Comparison of ENCODE assay signal across 1 cellular context in the genomic region with DNA sequence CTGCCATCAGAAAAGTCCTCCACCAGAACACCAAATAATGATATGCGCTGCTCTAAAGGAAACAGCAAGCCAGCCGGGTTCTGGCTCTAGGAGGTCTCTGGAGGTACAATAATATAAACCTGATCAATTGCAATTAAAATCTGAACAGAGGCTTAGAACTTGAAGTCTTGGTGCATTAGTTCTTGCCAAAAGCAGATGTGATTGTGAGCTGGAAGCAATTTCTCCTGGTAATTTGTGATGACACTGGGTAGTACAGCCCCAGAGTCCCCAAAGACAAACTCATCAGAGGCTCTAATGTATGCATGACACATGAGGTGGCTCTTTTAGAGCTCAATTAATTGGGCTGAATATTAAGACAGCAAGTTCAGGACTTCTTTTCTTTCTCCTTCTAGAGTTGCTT.
TF ChIP-seq lines count a peak whose summit lies in the region.

No MANE protein-coding gene starts in this region.

TF ChIP-seq in H1, 55 proteins besides CTCF, POLR2A, EP300 and RAD21:
- no peak for TF ChIP-seq SRF (IDR thresholded peaks at IDR 0.05; ENCODE audit: low read depth, low read length)
- TF ChIP-seq YY1 (IDR thresholded peaks at IDR 0.05; ENCODE audit: low read depth, low read length), result no peak
- TF ChIP-seq BACH1 (IDR thresholded peaks at IDR 0.05; ENCODE audit: low read length), result no peak
- TF ChIP-seq, protein P1, sequence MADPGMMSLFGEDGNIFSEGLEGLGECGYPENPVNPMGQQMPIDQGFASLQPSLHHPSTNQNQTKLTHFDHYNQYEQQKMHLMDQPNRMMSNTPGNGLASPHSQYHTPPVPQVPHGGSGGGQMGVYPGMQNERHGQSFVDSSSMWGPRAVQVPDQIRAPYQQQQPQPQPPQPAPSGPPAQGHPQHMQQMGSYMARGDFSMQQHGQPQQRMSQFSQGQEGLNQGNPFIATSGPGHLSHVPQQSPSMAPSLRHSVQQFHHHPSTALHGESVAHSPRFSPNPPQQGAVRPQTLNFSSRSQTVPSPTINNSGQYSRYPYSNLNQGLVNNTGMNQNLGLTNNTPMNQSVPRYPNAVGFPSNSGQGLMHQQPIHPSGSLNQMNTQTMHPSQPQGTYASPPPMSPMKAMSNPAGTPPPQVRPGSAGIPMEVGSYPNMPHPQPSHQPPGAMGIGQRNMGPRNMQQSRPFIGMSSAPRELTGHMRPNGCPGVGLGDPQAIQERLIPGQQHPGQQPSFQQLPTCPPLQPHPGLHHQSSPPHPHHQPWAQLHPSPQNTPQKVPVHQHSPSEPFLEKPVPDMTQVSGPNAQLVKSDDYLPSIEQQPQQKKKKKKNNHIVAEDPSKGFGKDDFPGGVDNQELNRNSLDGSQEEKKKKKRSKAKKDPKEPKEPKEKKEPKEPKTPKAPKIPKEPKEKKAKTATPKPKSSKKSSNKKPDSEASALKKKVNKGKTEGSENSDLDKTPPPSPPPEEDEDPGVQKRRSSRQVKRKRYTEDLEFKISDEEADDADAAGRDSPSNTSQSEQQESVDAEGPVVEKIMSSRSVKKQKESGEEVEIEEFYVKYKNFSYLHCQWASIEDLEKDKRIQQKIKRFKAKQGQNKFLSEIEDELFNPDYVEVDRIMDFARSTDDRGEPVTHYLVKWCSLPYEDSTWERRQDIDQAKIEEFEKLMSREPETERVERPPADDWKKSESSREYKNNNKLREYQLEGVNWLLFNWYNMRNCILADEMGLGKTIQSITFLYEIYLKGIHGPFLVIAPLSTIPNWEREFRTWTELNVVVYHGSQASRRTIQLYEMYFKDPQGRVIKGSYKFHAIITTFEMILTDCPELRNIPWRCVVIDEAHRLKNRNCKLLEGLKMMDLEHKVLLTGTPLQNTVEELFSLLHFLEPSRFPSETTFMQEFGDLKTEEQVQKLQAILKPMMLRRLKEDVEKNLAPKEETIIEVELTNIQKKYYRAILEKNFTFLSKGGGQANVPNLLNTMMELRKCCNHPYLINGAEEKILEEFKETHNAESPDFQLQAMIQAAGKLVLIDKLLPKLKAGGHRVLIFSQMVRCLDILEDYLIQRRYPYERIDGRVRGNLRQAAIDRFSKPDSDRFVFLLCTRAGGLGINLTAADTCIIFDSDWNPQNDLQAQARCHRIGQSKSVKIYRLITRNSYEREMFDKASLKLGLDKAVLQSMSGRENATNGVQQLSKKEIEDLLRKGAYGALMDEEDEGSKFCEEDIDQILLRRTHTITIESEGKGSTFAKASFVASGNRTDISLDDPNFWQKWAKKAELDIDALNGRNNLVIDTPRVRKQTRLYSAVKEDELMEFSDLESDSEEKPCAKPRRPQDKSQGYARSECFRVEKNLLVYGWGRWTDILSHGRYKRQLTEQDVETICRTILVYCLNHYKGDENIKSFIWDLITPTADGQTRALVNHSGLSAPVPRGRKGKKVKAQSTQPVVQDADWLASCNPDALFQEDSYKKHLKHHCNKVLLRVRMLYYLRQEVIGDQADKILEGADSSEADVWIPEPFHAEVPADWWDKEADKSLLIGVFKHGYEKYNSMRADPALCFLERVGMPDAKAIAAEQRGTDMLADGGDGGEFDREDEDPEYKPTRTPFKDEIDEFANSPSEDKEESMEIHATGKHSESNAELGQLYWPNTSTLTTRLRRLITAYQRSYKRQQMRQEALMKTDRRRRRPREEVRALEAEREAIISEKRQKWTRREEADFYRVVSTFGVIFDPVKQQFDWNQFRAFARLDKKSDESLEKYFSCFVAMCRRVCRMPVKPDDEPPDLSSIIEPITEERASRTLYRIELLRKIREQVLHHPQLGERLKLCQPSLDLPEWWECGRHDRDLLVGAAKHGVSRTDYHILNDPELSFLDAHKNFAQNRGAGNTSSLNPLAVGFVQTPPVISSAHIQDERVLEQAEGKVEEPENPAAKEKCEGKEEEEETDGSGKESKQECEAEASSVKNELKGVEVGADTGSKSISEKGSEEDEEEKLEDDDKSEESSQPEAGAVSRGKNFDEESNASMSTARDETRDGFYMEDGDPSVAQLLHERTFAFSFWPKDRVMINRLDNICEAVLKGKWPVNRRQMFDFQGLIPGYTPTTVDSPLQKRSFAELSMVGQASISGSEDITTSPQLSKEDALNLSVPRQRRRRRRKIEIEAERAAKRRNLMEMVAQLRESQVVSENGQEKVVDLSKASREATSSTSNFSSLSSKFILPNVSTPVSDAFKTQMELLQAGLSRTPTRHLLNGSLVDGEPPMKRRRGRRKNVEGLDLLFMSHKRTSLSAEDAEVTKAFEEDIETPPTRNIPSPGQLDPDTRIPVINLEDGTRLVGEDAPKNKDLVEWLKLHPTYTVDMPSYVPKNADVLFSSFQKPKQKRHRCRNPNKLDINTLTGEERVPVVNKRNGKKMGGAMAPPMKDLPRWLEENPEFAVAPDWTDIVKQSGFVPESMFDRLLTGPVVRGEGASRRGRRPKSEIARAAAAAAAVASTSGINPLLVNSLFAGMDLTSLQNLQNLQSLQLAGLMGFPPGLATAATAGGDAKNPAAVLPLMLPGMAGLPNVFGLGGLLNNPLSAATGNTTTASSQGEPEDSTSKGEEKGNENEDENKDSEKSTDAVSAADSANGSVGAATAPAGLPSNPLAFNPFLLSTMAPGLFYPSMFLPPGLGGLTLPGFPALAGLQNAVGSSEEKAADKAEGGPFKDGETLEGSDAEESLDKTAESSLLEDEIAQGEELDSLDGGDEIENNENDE (IDR thresholded peaks at IDR 0.05; ENCODE audit: insufficient replicate concordance, low read length), result no peak
- TF ChIP-seq SP2 (IDR thresholded peaks at IDR 0.05; ENCODE audit: low read length), result no peak
- TF ChIP-seq POLR2AphosphoS5 (IDR thresholded peaks at IDR 0.05; ENCODE audit: low read depth, low read length), result no peak
- TF ChIP-seq ZNF274 (IDR thresholded peaks at IDR 0.05; ENCODE audit: borderline replicate concordance, extremely low read depth, low read length), result no peak
TF ChIP-seq in H1: peak in this region for 0.
